16 cellular contexts compared by ENCODE assay signal in genomic region chr4:23779839-23780238, GRCh38.
DNase-seq lines count a peak whose midpoint lies in the region; ATAC-seq, FAIRE-seq and TF ChIP-seq lines count a peak whose summit lies in the region.
"Had no signal": no experiment of that assay in that cellular context is flagged by ENCODE, and none has a peak within 500 bp of the region (broad histone marks: within the 10 kb centered on the region; RNA-seq: fewer than 3 reads in every experiment).

No MANE protein-coding gene starts in this region.

- peaks cover 1% of the 10 kb centered on the region for H3K27me3 Mint-ChIP-seq in astrocyte (ENCODE audit: low read depth, unreplicated experiment)
- H3K27me3 Mint-ChIP-seq: CD4-positive, CD25-positive, alpha-beta regulatory T cell; IgD-negative memory B cell had no signal

- H3K9me3 ChIP-seq in astrocyte (ENCODE audit: insufficient read depth, low read depth, low read length), result no peaks in the 10 kb centered on the region
- no peaks in the 10 kb centered on the region for H3K9me3 ChIP-seq in trophoblast cell (ENCODE audit: insufficient read depth, low read depth, low read length)
- H3K9me3 ChIP-seq: A549 had no signal

- WGBS in trophoblast cell (ENCODE audit: extremely low coverage, insufficient coverage, insufficient read length), result no CpG with 5 or more reads among the region's 7 CpGs

- H3K36me3 ChIP-seq in astrocyte (ENCODE audit: insufficient read depth, low read length) (no peaks in the 10 kb centered on the region), trophoblast cell (ENCODE audit: control insufficient read depth in 1 of 2, insufficient read depth in 2 of 2, low read length in 2 of 2) (no peaks in the 10 kb centered on the region)
- H3K36me3 ChIP-seq: BLaER1 treated with 17β-estradiol and CSF1 and Interleukin-3, amounts not matched to agents 10 nM and 100 nM had no signal

- H3K14ac ChIP-seq in trophoblast cell (ENCODE audit: low read length), result no peak overlapping the region

- H3K36me3 Mint-ChIP-seq in astrocyte (ENCODE audit: low read depth, unreplicated experiment), result peaks cover 2% of the 10 kb centered on the region
- H3K36me3 Mint-ChIP-seq: CD4-positive, CD25-positive, alpha-beta regulatory T cell; IgD-negative memory B cell had no signal

- H2BK12ac ChIP-seq in trophoblast cell (ENCODE audit: low read length), result no peak overlapping the region

- H3K27ac ChIP-seq in astrocyte (ENCODE audit: low read depth, low read length) (no peak overlapping the region), trophoblast cell (ENCODE audit: low read depth, low read length) (no peak overlapping the region)
- H3K27ac ChIP-seq: A549; BLaER1 treated with 17β-estradiol and CSF1 and Interleukin-3, amounts not matched to agents 10 nM and 100 nM had no signal

- H2BK5ac ChIP-seq in trophoblast cell (ENCODE audit: low read depth, low read length, poor library complexity), result no peak overlapping the region

- H3K79me2 ChIP-seq in astrocyte (ENCODE audit: insufficient read depth, low read length) (no peaks in the 10 kb centered on the region), trophoblast cell (ENCODE audit: control insufficient read depth, insufficient read depth, low read length, poor library complexity) (no peaks in the 10 kb centered on the region)

- H4K91ac ChIP-seq in trophoblast cell (ENCODE audit: low read depth, low read length), result no peak overlapping the region

- H3K27me3 ChIP-seq in astrocyte (ENCODE audit: insufficient read depth, low read length) (no peaks in the 10 kb centered on the region), trophoblast cell (ENCODE audit: insufficient read depth, low read length) (no peaks in the 10 kb centered on the region)
- H3K27me3 ChIP-seq: BLaER1 treated with 17β-estradiol and CSF1 and Interleukin-3, amounts not matched to agents 10 nM and 100 nM had no signal

- H3K9me3 Mint-ChIP-seq in astrocyte (ENCODE audit: unreplicated experiment), result peaks cover 7% of the 10 kb centered on the region

- H4K8ac ChIP-seq in trophoblast cell (ENCODE audit: low read depth, low read length), result no peak overlapping the region

- no peak for FAIRE-seq in astrocyte (lab: Jason Lieb, UNC)
- FAIRE-seq: A549 had no signal

- no peak overlapping the region for H3K23ac ChIP-seq in trophoblast cell (ENCODE audit: low read length)

- H3K4ac ChIP-seq in trophoblast cell (ENCODE audit: low read depth, low read length), result no peak overlapping the region

- H3K9ac ChIP-seq in astrocyte (ENCODE audit: low read length), result no peak overlapping the region
- no peak overlapping the region for H3K9ac ChIP-seq in trophoblast cell (ENCODE audit: low read length)
- H3K9ac ChIP-seq: BLaER1 treated with 17β-estradiol and CSF1 and Interleukin-3, amounts not matched to agents 10 nM and 100 nM had no signal

- no peaks in the 10 kb centered on the region for H3K79me1 ChIP-seq in trophoblast cell (ENCODE audit: low read length)

- no peak overlapping the region for H3K27ac Mint-ChIP-seq in astrocyte (ENCODE audit: unreplicated experiment)
- H3K27ac Mint-ChIP-seq: CD4-positive, CD25-positive, alpha-beta regulatory T cell; HFFc6; IgD-negative memory B cell had no signal

- DNase-seq in Daoy (ENCODE audit: low read depth) (peak; percentile 13), astrocyte (ENCODE audit: low read depth) (no peak), kidney glomerular epithelial cell (lab: John Stamatoyannopoulos, UW) (peak; percentile 18), trophoblast cell (no peak)
- DNase-seq: AML-193; CD4-positive, CD25-positive, alpha-beta regulatory T cell; DMS53; HCEC 1CT; HFFc6; KG1 had no signal

- H3K4me3 ChIP-seq in astrocyte (ENCODE audit: insufficient read depth, low read depth, low read length) (no peak overlapping the region), trophoblast cell (ENCODE audit: low read depth, low read length) (no peak overlapping the region)
- H3K4me3 ChIP-seq: A549; BLaER1 treated with 17β-estradiol and CSF1 and Interleukin-3, amounts not matched to agents 10 nM and 100 nM had no signal

- H2BK120ac ChIP-seq in trophoblast cell (ENCODE audit: insufficient read depth, low read length, poor library complexity), result no peak overlapping the region

- H4K12ac ChIP-seq in trophoblast cell (ENCODE audit: low read depth, low read length), result no peak overlapping the region

- H3K4me1 ChIP-seq in astrocyte (ENCODE audit: insufficient read depth, low read length), result no peaks in the 10 kb centered on the region
- H3K4me1 ChIP-seq in trophoblast cell (ENCODE audit: control insufficient read depth in 1 of 2, insufficient read depth in 2 of 2, low read length in 2 of 2), result no peaks in the 10 kb centered on the region
- H3K4me1 ChIP-seq: A549; BLaER1 treated with 17β-estradiol and CSF1 and Interleukin-3, amounts not matched to agents 10 nM and 100 nM had no signal

- ATAC-seq in HG03378 (IDR thresholded peaks at IDR 0.05; ENCODE audit: unreplicated experiment), result no peak
- no peak for ATAC-seq in HG02870 (IDR thresholded peaks at IDR 0.05; ENCODE audit: unreplicated experiment)
- no peak for ATAC-seq in GM18909 (IDR thresholded peaks at IDR 0.05; ENCODE audit: poor library complexity, unreplicated experiment)
- ATAC-seq: A549 had no signal

- H4K20me1 ChIP-seq in astrocyte (ENCODE audit: insufficient read depth, low read length), result no peaks in the 10 kb centered on the region
- H4K20me1 ChIP-seq: BLaER1 treated with 17β-estradiol and CSF1 and Interleukin-3, amounts not matched to agents 10 nM and 100 nM had no signal

- no peak overlapping the region for H3K18ac ChIP-seq in trophoblast cell (ENCODE audit: low read length)

- H2AK5ac ChIP-seq in trophoblast cell (ENCODE audit: low read length), result no peak overlapping the region

- H3K4me3 Mint-ChIP-seq in astrocyte (ENCODE audit: unreplicated experiment), result no peak overlapping the region
- H3K4me3 Mint-ChIP-seq: CD4-positive, CD25-positive, alpha-beta regulatory T cell; HFFc6; IgD-negative memory B cell had no signal

- peak overlapping the region; percentile 26 for H2AFZ ChIP-seq in astrocyte (ENCODE audit: low read depth, low read length)
- no peak overlapping the region for H2AFZ ChIP-seq in trophoblast cell (ENCODE audit: insufficient read depth, low read length, poor library complexity)

- no peak overlapping the region for H3K4me2 ChIP-seq in astrocyte (ENCODE audit: low read length)
- no peak overlapping the region for H3K4me2 ChIP-seq in trophoblast cell (ENCODE audit: low read length)
- H3K4me2 ChIP-seq: A549; BLaER1 treated with 17β-estradiol and CSF1 and Interleukin-3, amounts not matched to agents 10 nM and 100 nM had no signal

- peaks cover 19% of the 10 kb centered on the region for H3K4me1 Mint-ChIP-seq in astrocyte (ENCODE audit: low read depth, unreplicated experiment)
- H3K4me1 Mint-ChIP-seq: CD4-positive, CD25-positive, alpha-beta regulatory T cell; IgD-negative memory B cell had no signal

- no peak for TF ChIP-seq CTCF in astrocyte (IDR thresholded peaks at IDR 0.05; ENCODE audit: insufficient read depth, low read depth, low read length)

Comparison
In these comparisons a context has a peak if more than half of its experiments do, and no peak if none do; other contexts are left out.
1. DNase-seq: peak in Daoy (single experiment) and kidney glomerular epithelial cell (single experiment); none in astrocyte (single experiment) and trophoblast cell (0 of 2).